8 cellular contexts compared by ENCODE assay signal in genomic region chr1:112808861-112809684, GRCh38.
DNase-seq lines count a peak whose midpoint lies in the region; ATAC-seq lines count a peak whose summit lies in the region.

No MANE protein-coding gene starts in this region.

- DNase-seq in Daoy (ENCODE audit: low read depth): peak; percentile 84
- DNase-seq in NCI-H526 treated with DMSO at 0.1 percent for 48 hours (lab: John Stamatoyannopoulos, UW): peak; percentile 39
- peak; percentile 76 for DNase-seq in activated CD4-positive, alpha-beta memory T cell treated with anti-CD3 and anti-CD28 coated beads, Interleukin-2, amount 10 ng/mL, durations not matched to agents 7 days and 5 days
- DNase-seq in effector memory CD4-positive, alpha-beta T cell: peak; percentile 7 to 22 (median 14)
- DNase-seq in memory B cell (ENCODE audit: low spot score in 2 of 2): peak; percentile 49 to 68
- DNase-seq in stimulated activated CD8-positive, alpha-beta memory T cell treated with anti-CD3 and anti-CD28 coated beads, Interleukin-15, amount 100 ng/mL, for 4 hours (ENCODE audit: low read depth in 2 of 2): peak; percentile 10 to 19

- no peak overlapping the region for H3K27ac Mint-ChIP-seq in activated CD4-positive, alpha-beta memory T cell treated with anti-CD3 and anti-CD28 coated beads, Interleukin-2, amount 10 ng/mL, durations not matched to agents 7 days and 5 days
- H3K27ac Mint-ChIP-seq in memory B cell: no peak overlapping the region

- CTCF ChIA-PET in activated CD4-positive, alpha-beta memory T cell treated with anti-CD3 and anti-CD28 coated beads, Interleukin-2, amount 10 ng/mL, durations not matched to agents 7 days and 5 days (lab: Charles Lee): interaction anchor here (1.0 to 2.4 kb wide), 5 partner anchors 12 to 264 kb away, joined by 3 to 12 read pairs (median 8); partner anchors contain the start of genes LRIG2 and PPM1J

- no peak overlapping the region for H3K27ac ChIP-seq in effector memory CD4-positive, alpha-beta T cell (ENCODE audit: insufficient read depth, low read length, poor library complexity, severe bottlenecking)

- ATAC-seq in HG02852 (IDR thresholded peaks at IDR 0.05; ENCODE audit: unreplicated experiment) (peak; percentile 57), memory B cell (ENCODE audit: low read depth) (peak; percentile 79), HG02938 (IDR thresholded peaks at IDR 0.05; ENCODE audit: unreplicated experiment) (no peak)

- peaks cover 29% of the 10 kb centered on the region for H3K27me3 Mint-ChIP-seq in activated CD4-positive, alpha-beta memory T cell treated with anti-CD3 and anti-CD28 coated beads, Interleukin-2, amount 10 ng/mL, durations not matched to agents 7 days and 5 days
- peaks cover 11% of the 10 kb centered on the region for H3K27me3 Mint-ChIP-seq in memory B cell

- H3K9me3 Mint-ChIP-seq in activated CD4-positive, alpha-beta memory T cell treated with anti-CD3 and anti-CD28 coated beads, Interleukin-2, amount 10 ng/mL, durations not matched to agents 7 days and 5 days: no peaks in the 10 kb centered on the region
- no peaks in the 10 kb centered on the region for H3K9me3 Mint-ChIP-seq in memory B cell

- H3K4me3 Mint-ChIP-seq in activated CD4-positive, alpha-beta memory T cell treated with anti-CD3 and anti-CD28 coated beads, Interleukin-2, amount 10 ng/mL, durations not matched to agents 7 days and 5 days: no peak overlapping the region
- H3K4me3 Mint-ChIP-seq in memory B cell: no peak overlapping the region

- H3K4me1 ChIP-seq in effector memory CD4-positive, alpha-beta T cell (ENCODE audit: control insufficient read depth, insufficient read depth, low read length, poor library complexity, severe bottlenecking): no peaks in the 10 kb centered on the region

- no peaks in the 10 kb centered on the region for H3K36me3 Mint-ChIP-seq in activated CD4-positive, alpha-beta memory T cell treated with anti-CD3 and anti-CD28 coated beads, Interleukin-2, amount 10 ng/mL, durations not matched to agents 7 days and 5 days (ENCODE audit: low read depth)
- no peaks in the 10 kb centered on the region for H3K36me3 Mint-ChIP-seq in memory B cell

- no peaks in the 10 kb centered on the region for H3K27me3 ChIP-seq in effector memory CD4-positive, alpha-beta T cell (replicated peaks; ENCODE audit: control insufficient read depth, insufficient read depth, low read length, poor library complexity, severe bottlenecking)

- no peaks in the 10 kb centered on the region for H3K9me3 ChIP-seq in effector memory CD4-positive, alpha-beta T cell (ENCODE audit: control insufficient read depth, low read length)

- POLR2A ChIA-PET in activated CD4-positive, alpha-beta memory T cell treated with anti-CD3 and anti-CD28 coated beads, Interleukin-2, amount 10 ng/mL, durations not matched to agents 7 days and 5 days (lab: Charles Lee): no interaction called here

- no peak overlapping the region for H3K4me3 ChIP-seq in effector memory CD4-positive, alpha-beta T cell (ENCODE audit: insufficient read depth, low read depth, low read length, poor library complexity, severe bottlenecking)

- H3K36me3 ChIP-seq in effector memory CD4-positive, alpha-beta T cell (ENCODE audit: control insufficient read depth, insufficient read depth, low read length): no peaks in the 10 kb centered on the region

- peaks cover 3% of the 10 kb centered on the region for H3K4me1 Mint-ChIP-seq in activated CD4-positive, alpha-beta memory T cell treated with anti-CD3 and anti-CD28 coated beads, Interleukin-2, amount 10 ng/mL, durations not matched to agents 7 days and 5 days
- H3K4me1 Mint-ChIP-seq in memory B cell: peaks cover 2% of the 10 kb centered on the region

Comparison
In these comparisons a context has a peak if more than half of its experiments do, and no peak if none do; other contexts are left out.
1. DNase-seq: peak in every context shown above with its lines; median percentile 84 in Daoy; 76 in activated CD4-positive, alpha-beta memory T cell treated with anti-CD3 and anti-CD28 coated beads, Interleukin-2, amount 10 ng/mL, durations not matched to agents 7 days and 5 days; 58 in memory B cell; 39 in NCI-H526 treated with DMSO at 0.1 percent for 48 hours; 14 in stimulated activated CD8-positive, alpha-beta memory T cell treated with anti-CD3 and anti-CD28 coated beads, Interleukin-15, amount 100 ng/mL, for 4 hours; 14 in effector memory CD4-positive, alpha-beta T cell.